Comparison of ENCODE assay signal across 7 cellular contexts in genomic region chr15:74095610-74096009, GRCh38. TPM values are rescaled to one million over a fixed set of nuclear protein-coding genes. Genes with fewer than 3 reads are reported as not detected.
"Had no signal": no experiment of that assay in that cellular context is flagged by ENCODE, and none has a peak within 500 bp of the region (broad histone marks: within the 10 kb centered on the region; RNA-seq: fewer than 3 reads in every experiment).

No MANE protein-coding gene starts in this region.

RNA-seq across cellular contexts. Expression of gene GOLGA6A, which starts 13.3 kb away (rescaled TPM):
- total RNA-seq: temporal lobe, transverse colon, upper lobe of right lung, ureter, urinary bladder had no signal
- polyA plus RNA-seq: stomach had no signal

RNA-seq across cellular contexts. Expression of gene ISLR2, which starts 34.8 kb away (rescaled TPM):
- total RNA-seq: thoracic aorta had no signal
